ENCODE assay signal across 2 cellular contexts in genomic region chr4:84338367-84338766, GRCh38.
TF ChIP-seq lines count a peak whose summit lies in the region.

No MANE protein-coding gene starts in this region.

TF ChIP-seq in GM23338, 12 proteins besides CTCF, POLR2A, EP300 and RAD21:
- TF ChIP-seq ZNF114 (CRISPR knock-in tag; IDR thresholded peaks at IDR 0.05): no peak
- no peak for TF ChIP-seq CREB1 (CRISPR knock-in tag; IDR thresholded peaks at IDR 0.05; ENCODE audit: low read depth)
- TF ChIP-seq POLR2AphosphoS5 (IDR thresholded peaks at IDR 0.05; ENCODE audit: low read depth): no peak
- TF ChIP-seq ZNF462 (CRISPR knock-in tag; IDR thresholded peaks at IDR 0.05): no peak
- no peak for TF ChIP-seq EZH2 (IDR thresholded peaks at IDR 0.05; ENCODE audit: low read depth, unreplicated experiment)
- TF ChIP-seq, protein P1, sequence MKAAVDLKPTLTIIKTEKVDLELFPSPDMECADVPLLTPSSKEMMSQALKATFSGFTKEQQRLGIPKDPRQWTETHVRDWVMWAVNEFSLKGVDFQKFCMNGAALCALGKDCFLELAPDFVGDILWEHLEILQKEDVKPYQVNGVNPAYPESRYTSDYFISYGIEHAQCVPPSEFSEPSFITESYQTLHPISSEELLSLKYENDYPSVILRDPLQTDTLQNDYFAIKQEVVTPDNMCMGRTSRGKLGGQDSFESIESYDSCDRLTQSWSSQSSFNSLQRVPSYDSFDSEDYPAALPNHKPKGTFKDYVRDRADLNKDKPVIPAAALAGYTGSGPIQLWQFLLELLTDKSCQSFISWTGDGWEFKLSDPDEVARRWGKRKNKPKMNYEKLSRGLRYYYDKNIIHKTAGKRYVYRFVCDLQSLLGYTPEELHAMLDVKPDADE (IDR thresholded peaks at IDR 0.05): no peak
- TF ChIP-seq JUNB (IDR thresholded peaks at IDR 0.05; ENCODE audit: unreplicated experiment): no peak
- TF ChIP-seq ZNF331 (CRISPR knock-in tag; IDR thresholded peaks at IDR 0.05; ENCODE audit: low read depth): no peak
- TF ChIP-seq STAT1 (IDR thresholded peaks at IDR 0.05; ENCODE audit: unreplicated experiment): no peak
- no peak for TF ChIP-seq NANOG (IDR thresholded peaks at IDR 0.05; ENCODE audit: borderline replicate concordance)

TF ChIP-seq in H1, 55 proteins besides CTCF, POLR2A, EP300 and RAD21:
- TF ChIP-seq CBX5 (IDR thresholded peaks at IDR 0.05; ENCODE audit: low read depth, low read length) (no peak), SIRT6 (IDR thresholded peaks at IDR 0.05; ENCODE audit: low read length) (no peak), TAF1 (IDR thresholded peaks at IDR 0.05; ENCODE audit: low read depth, low read length) (no peak), ZNF274 (IDR thresholded peaks at IDR 0.05; ENCODE audit: borderline replicate concordance, extremely low read depth, low read length) (no peak), GABPA (IDR thresholded peaks at IDR 0.05; ENCODE audit: borderline replicate concordance, insufficient read depth, low read length) (no peak)
TF ChIP-seq in H1: peak in this region for 0.
